Comparison of ENCODE assay signal across 9 cellular contexts in genomic region chr15:71752604-71753289, GRCh38. TPM values are rescaled to one million over a fixed set of nuclear protein-coding genes. Genes with fewer than 3 reads are reported as not detected.
A peak's percentile ranks its signal among the peaks of the same experiment; 100 is the strongest.
DNase-seq lines count a peak whose midpoint lies in the region; ATAC-seq, FAIRE-seq and TF ChIP-seq lines count a peak whose summit lies in the region.
"Had no signal": no experiment of that assay in that cellular context is flagged by ENCODE, and none has a peak within 500 bp of the region (broad histone marks: within the 10 kb centered on the region; RNA-seq: fewer than 3 reads in every experiment).

No MANE protein-coding gene starts in this region.

- intact Hi-C loops in Panc1 (cut with micrococcal nuclease; ENCODE audit: unreplicated experiment): no loop called here

- POLR2A ChIA-PET in Panc1 (lab: Charles Lee): interaction anchor here (0.5 to 0.6 kb wide), 2 partner anchors 9 to 47 kb away, joined by 6 to 12 read pairs; no protein-coding TSS in a partner anchor

- CTCF ChIA-PET in Panc1 (lab: Charles Lee): interaction anchor here (0.7 to 2.9 kb wide), 4 partner anchors 9 to 403 kb away, joined by 3 to 18 read pairs (median 8); no protein-coding TSS in a partner anchor

- no TSS peak for BruUV-seq in Panc1 (replicated peaks; lab: Mats Ljungman, UMichigan)

- peaks cover 6% of the 10 kb centered on the region; the same call in 1 of the 2 replicates for H3K9me3 ChIP-seq in Panc1 (ENCODE audit: control insufficient read depth, insufficient read depth, low read depth, low read length)

- H3K4me3 ChIP-seq in Panc1 (ENCODE audit: low read depth in 2 of 2, low read length in 2 of 2) (no peak overlapping the region), epithelial cell of proximal tubule (ENCODE audit: low read depth, low read length) (no peak overlapping the region), retinal pigment epithelial cell (ENCODE audit: low read length) (no peak overlapping the region)

- ATAC-seq in Panc1: peak; percentile 84

- FAIRE-seq in GM12891 (lab: Jason Lieb, UNC): no peak

- peak overlapping the region; percentile 45 for H3K27ac ChIP-seq in Panc1 (ENCODE audit: low read length)

- TF ChIP-seq CTCF in Panc1 (IDR thresholded peaks at IDR 0.05) (peak; percentile 64), epithelial cell of proximal tubule (conservative IDR thresholded peaks at IDR 0.05; ENCODE audit: low read depth, low read length) (peak; percentile 78), retinal pigment epithelial cell (conservative IDR thresholded peaks at IDR 0.05; ENCODE audit: low read depth, low read length) (peak; percentile 73)

- H3K27me3 ChIP-seq in Panc1 (ENCODE audit: control insufficient read depth, insufficient read depth, low read length): no peaks in the 10 kb centered on the region

- no peak for TF ChIP-seq POLR2A in GM12891 (IDR thresholded peaks at IDR 0.05; ENCODE audit: low read depth, low read length)

- DNase-seq in AG20443 (ENCODE audit: low spot score) (peak; percentile 76), GM12891 (ENCODE audit: insufficient read length, low spot score) (peak; percentile 37), Panc1 (ENCODE audit: low read depth, low spot score) (peak; percentile 76), epithelial cell of proximal tubule (ENCODE audit: low read depth) (peak; percentile 98), retinal pigment epithelial cell (ENCODE audit: low read depth) (peak; percentile 68), KG1 (lab: John Stamatoyannopoulos, UW) (no peak)
- no peak for DNase-seq in activated CD4-positive, CD25-positive, alpha-beta regulatory T cell treated with anti-CD3 and anti-CD28 coated beads, Interleukin-2, amount 50 U/mL, for 72 hours
- DNase-seq in activated CD8-positive, alpha-beta memory T cell treated with anti-CD3 and anti-CD28 coated beads, Interleukin-2, amount 50 U/mL, for 4 hours: no peak
- DNase-seq: naive B cell had no signal

- in situ Hi-C loops in Panc1 (cut with HindIII; ENCODE audit: low pct_unique_long_range_greater_than_20kb, low sequenced_read_pairs): no loop called here

- H3K4me1 ChIP-seq in Panc1 (ENCODE audit: control insufficient read depth, insufficient read depth, low read length): peaks cover 18% of the 10 kb centered on the region

- no peaks in the 10 kb centered on the region for H3K36me3 ChIP-seq in Panc1 (ENCODE audit: control insufficient read depth, insufficient read depth, low read length)

TF ChIP-seq in GM12891, 5 proteins besides CTCF, POLR2A, EP300 and RAD21:
- TF ChIP-seq TAF1 (IDR thresholded peaks at IDR 0.05; ENCODE audit: low read depth, low read length) (no peak), POU2F2 (IDR thresholded peaks at IDR 0.05; ENCODE audit: low read depth, low read length) (no peak), PAX5 (IDR thresholded peaks at IDR 0.05; ENCODE audit: insufficient read depth, low read length, severe bottlenecking) (no peak), SPI1 (IDR thresholded peaks at IDR 0.05; ENCODE audit: low read depth, low read length) (no peak), POLR2AphosphoS5 (IDR thresholded peaks at IDR 0.05; ENCODE audit: low read depth, low read length) (no peak)
TF ChIP-seq in GM12891: peak in this region for 0.

RNA-seq across cellular contexts. Expression of gene NR2E3, which starts 57.6 kb away (rescaled TPM):
- polyA plus RNA-seq in GM12891 (2012; ENCODE audit: low read depth, missing spikeins): 0.05 TPM
- total RNA-seq in Panc1 (2021; ENCODE audit: unreplicated experiment) (0.98 TPM), epithelial cell of proximal tubule (not detected in 2 replicates)
- 0.27 TPM for polyA plus RNA-seq in Panc1 (2012; ENCODE audit: insufficient read length)

Comparison
In these comparisons a context has a peak if more than half of its experiments do, and no peak if none do; other contexts are left out.
1. DNase-seq: peak in AG20443 (single experiment), GM12891 (single experiment), Panc1 (single experiment), epithelial cell of proximal tubule (single experiment) and retinal pigment epithelial cell (single experiment); none in activated CD4-positive, CD25-positive, alpha-beta regulatory T cell treated with anti-CD3 and anti-CD28 coated beads, Interleukin-2, amount 50 U/mL, for 72 hours (single experiment), activated CD8-positive, alpha-beta memory T cell treated with anti-CD3 and anti-CD28 coated beads, Interleukin-2, amount 50 U/mL, for 4 hours (single experiment) and KG1 (single experiment).
2. Peak in every context shown above with its lines, with median percentiles within 50 percentile points of each other: CTCF ChIP-seq.